Comparison of ENCODE assay signal across 8 cellular contexts in the genomic region with DNA sequence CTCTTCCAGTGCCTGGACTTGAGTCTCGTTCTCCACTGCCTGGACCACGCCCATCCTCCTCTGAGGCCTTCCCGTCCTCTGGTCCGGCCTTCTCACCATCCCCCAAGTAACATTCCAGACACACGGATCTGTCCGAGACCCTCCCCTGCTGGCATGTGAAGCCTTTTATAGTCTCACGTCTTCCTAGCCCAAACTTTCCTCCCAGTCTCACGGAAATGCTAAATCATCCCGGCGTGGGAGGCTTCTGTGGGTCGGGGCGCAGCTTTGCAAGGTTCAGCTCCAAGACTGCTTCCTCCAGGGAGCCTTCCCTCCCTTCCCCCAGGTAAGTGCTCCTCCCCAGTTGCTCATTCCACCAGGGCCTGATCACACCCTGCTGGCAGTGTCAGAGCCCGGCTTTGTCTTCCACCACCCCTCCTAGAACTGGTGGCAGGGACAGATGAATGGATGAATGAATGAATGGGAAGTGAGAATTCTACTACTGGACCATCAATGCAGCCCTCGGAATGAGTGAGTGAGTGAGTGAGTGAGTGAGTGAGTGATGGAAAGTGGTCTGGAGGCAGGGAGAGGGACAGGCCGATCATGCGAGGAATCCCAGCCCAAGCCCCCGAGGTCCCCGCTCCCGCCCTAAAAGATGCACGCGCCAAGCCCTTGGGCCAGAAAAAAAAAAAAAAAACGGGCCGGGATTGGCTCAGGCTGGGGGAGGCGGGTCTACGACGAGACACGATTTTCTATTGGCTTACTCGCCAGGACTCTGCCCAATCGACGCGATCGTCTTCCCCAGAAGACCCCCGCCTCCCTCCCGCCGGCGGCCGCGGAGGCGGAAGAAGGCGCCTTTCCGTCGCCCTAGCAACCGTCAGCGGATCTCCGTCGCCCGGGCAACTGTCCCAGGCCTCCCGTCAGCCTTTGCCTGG. TPM values are rescaled to one million over a fixed set of nuclear protein-coding genes. Genes with fewer than 3 reads are reported as not detected.
DNase-seq lines count a peak whose midpoint lies in the region; ATAC-seq and TF ChIP-seq lines count a peak whose summit lies in the region.

No MANE protein-coding gene starts in this region.

- peak overlapping the region; percentile 83 for H3K4me3 Mint-ChIP-seq in nephron progenitor cell

- H3K4me3 ChIP-seq in MG63 (peak overlapping the region; percentile 52), foreskin fibroblast (ENCODE audit: low read depth in 1 of 2, low read length in 2 of 2) (peak overlapping the region; percentile 49 to 67)

- TF ChIP-seq CTCF in foreskin fibroblast (IDR thresholded peaks at IDR 0.05; ENCODE audit: low read depth, low read length) (no peak), nephron progenitor cell (IDR thresholded peaks at IDR 0.05) (no peak)

- DNase-seq in COLO668 (lab: John Stamatoyannopoulos, UW; ENCODE audit: unreplicated experiment) (peak; percentile 87), MG63 (peak; percentile 96), SIG-M5 (lab: John Stamatoyannopoulos, UW) (peak; percentile 23), foreskin fibroblast (peak; percentile 97 to 99), nephron progenitor cell (peak; percentile 95)
- DNase-seq in activated gamma-delta T cell treated with anti-CD3 and anti-CD28 coated beads, Interleukin-2, amount 50 U/mL, for 16 hours (ENCODE audit: low read depth), result peak; percentile 60
- peak; percentile 83 for DNase-seq in stimulated activated naive CD8-positive, alpha-beta T cell treated with anti-CD3 and anti-CD28 coated beads, Interleukin-15, Interleukin-2, amounts not matched to agents 100 U/mL and 50 U/mL, for 24 hours

- H3K36me3 Mint-ChIP-seq in nephron progenitor cell (ENCODE audit: low read depth), result no peaks in the 10 kb centered on the region

- H3K9me3 ChIP-seq in MG63, result no peaks in the 10 kb centered on the region

- ATAC-seq in GM21737 (IDR thresholded peaks at IDR 0.05; ENCODE audit: unreplicated experiment), result peak; percentile 76
- ATAC-seq in stimulated activated naive CD8-positive, alpha-beta T cell treated with anti-CD3 and anti-CD28 coated beads, Interleukin-15, Interleukin-2, amounts not matched to agents 100 U/mL and 50 U/mL, for 24 hours, result peak; percentile 96

- peaks cover 5% of the 10 kb centered on the region for H3K9me3 Mint-ChIP-seq in nephron progenitor cell

- H3K27me3 ChIP-seq in MG63, result no peaks in the 10 kb centered on the region

- H3K27ac Mint-ChIP-seq in nephron progenitor cell, result peak overlapping the region; percentile 97

- H3K27me3 Mint-ChIP-seq in nephron progenitor cell (ENCODE audit: low read depth, poor library complexity), result no peaks in the 10 kb centered on the region

- H3K36me3 ChIP-seq in MG63, result peaks cover 10% of the 10 kb centered on the region

- peaks cover 50% of the 10 kb centered on the region for H3K4me1 Mint-ChIP-seq in nephron progenitor cell

RNA-seq across cellular contexts. Expression of gene EPHX3, which starts 9.3 kb away (rescaled TPM):
- not detected in 2 replicates for total RNA-seq in MG63 (2014; rRNA removed; shearing (Covaris generic); ENCODE audit: low replicate concordance)

RNA-seq across cellular contexts. Expression of gene NOTCH3, which starts 22.2 kb away (rescaled TPM):
- 0.44 and 0.56 TPM in 2 replicates for total RNA-seq in MG63 (2014; rRNA removed; shearing (Covaris generic); ENCODE audit: low replicate concordance)

Comparison
In these comparisons a context has a peak if more than half of its experiments do, and no peak if none do; other contexts are left out.
1. Peak in every context shown above with its lines: DNase-seq, ATAC-seq and H3K4me3 ChIP-seq.
2. DNase-seq: peak in every context shown above with its lines; median percentile 98 in foreskin fibroblast; 96 in MG63; 95 in nephron progenitor cell; 87 in COLO668; 83 in stimulated activated naive CD8-positive, alpha-beta T cell treated with anti-CD3 and anti-CD28 coated beads, Interleukin-15, Interleukin-2, amounts not matched to agents 100 U/mL and 50 U/mL, for 24 hours; 60 in activated gamma-delta T cell treated with anti-CD3 and anti-CD28 coated beads, Interleukin-2, amount 50 U/mL, for 16 hours; 23 in SIG-M5.